Comparison of ENCODE assay signal across 8 cellular contexts in the genomic region with DNA sequence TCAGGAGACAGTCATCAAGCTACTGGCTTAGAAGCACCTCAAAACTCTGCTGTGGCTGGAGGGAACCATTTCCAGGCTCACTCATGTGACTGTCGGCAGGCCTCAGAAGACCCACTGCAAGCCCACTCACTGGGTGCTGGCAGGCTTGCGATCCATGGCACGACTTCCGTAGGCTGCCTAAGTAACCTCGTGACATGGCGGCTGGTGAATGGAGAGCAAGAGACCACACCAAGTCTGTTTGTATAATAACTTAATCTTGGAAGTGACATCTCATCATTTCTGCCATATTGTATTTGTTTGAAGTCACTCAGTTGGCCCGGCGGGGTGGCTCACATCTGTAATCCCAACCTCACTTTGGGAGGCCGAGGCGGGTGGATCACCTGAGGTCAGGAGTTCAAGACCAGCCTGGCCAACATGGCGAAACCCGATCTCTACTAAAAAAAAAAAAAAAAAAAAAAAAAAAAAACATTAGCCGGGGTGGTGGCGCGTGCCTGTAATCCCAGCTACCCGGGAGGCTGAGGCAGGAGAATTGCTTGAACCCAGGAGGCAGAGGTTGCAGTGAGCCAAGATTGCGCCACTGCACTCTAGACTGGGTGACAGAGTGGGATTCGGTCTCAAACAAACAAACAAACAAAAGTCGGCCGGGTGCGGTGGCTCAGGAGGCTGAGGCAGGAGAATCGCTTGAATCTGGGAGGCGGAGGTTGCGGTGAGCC. TPM values are rescaled to one million over a fixed set of nuclear protein-coding genes. Genes with fewer than 3 reads are reported as not detected.
DNase-seq lines count a peak whose midpoint lies in the region; ATAC-seq and TF ChIP-seq lines count a peak whose summit lies in the region.
"Not testable (repeated sequence)": the region's sequence is repeated elsewhere in the genome, so short reads cannot be mapped to it uniquely, and the experiment has no call there.
"Had no signal": no experiment of that assay in that cellular context is flagged by ENCODE, and none has a peak within 500 bp of the region (broad histone marks: within the 10 kb centered on the region; RNA-seq: fewer than 3 reads in every experiment).

No MANE protein-coding gene starts in this region.

- not testable (repeated sequence) for H3K27ac ChIP-seq in endodermal cell (ENCODE audit: low read depth, low read length); right atrium auricular region; mesenchymal stem cell (ENCODE audit: low read length, poor library complexity, severe bottlenecking)

- not testable (repeated sequence) for H3K27me3 Mint-ChIP-seq in activated naive CD8-positive, alpha-beta T cell treated with anti-CD3 and anti-CD28 coated beads, Interleukin-2, amount 10 ng/mL, durations not matched to agents 7 days and 5 days; endodermal cell (ENCODE audit: insufficient read depth); osteocyte (ENCODE audit: unreplicated experiment)

- H3K4me1 Mint-ChIP-seq in activated naive CD8-positive, alpha-beta T cell treated with anti-CD3 and anti-CD28 coated beads, Interleukin-2, amount 10 ng/mL, durations not matched to agents 7 days and 5 days; osteocyte (ENCODE audit: unreplicated experiment): not testable (repeated sequence)
- peaks cover 18% of the 10 kb centered on the region for H3K4me1 Mint-ChIP-seq in endodermal cell

- H3K9me3 ChIP-seq in endodermal cell (ENCODE audit: control insufficient read depth, low read length); right atrium auricular region; mesenchymal stem cell (ENCODE audit: control insufficient read depth, low read length): not testable (repeated sequence)

- not testable (repeated sequence) for H2AFZ ChIP-seq in mesenchymal stem cell (ENCODE audit: low read depth, low read length)

- not testable (repeated sequence) for H3K9ac ChIP-seq in endodermal cell (ENCODE audit: extremely low read depth, low read length, poor library complexity, severe bottlenecking); mesenchymal stem cell (ENCODE audit: low read length)

- H3K79me1 ChIP-seq in mesenchymal stem cell (replicated peaks; ENCODE audit: low read length, poor library complexity, severe bottlenecking), result not testable (repeated sequence)

- not testable (repeated sequence) for H3K4ac ChIP-seq in mesenchymal stem cell (ENCODE audit: low read depth in 1 of 2, low read length in 2 of 2)

- not testable (repeated sequence) for H3K23ac ChIP-seq in mesenchymal stem cell (ENCODE audit: low read length in 2 of 2)

- not testable (repeated sequence) for H3K4me1 ChIP-seq in endodermal cell (ENCODE audit: control insufficient read depth, insufficient read depth, low read length); right atrium auricular region; mesenchymal stem cell (ENCODE audit: control insufficient read depth, insufficient read depth, low read depth, low read length)

- not testable (repeated sequence) for H3K4me2 ChIP-seq in mesenchymal stem cell (ENCODE audit: low read length, poor library complexity, severe bottlenecking)

- not testable (repeated sequence) for H3K14ac ChIP-seq in mesenchymal stem cell (ENCODE audit: low read length in 2 of 2)

- H2AK5ac ChIP-seq in mesenchymal stem cell (ENCODE audit: low read length, severe bottlenecking), result not testable (repeated sequence)

- not testable (repeated sequence) for H3K4me3 Mint-ChIP-seq in activated naive CD8-positive, alpha-beta T cell treated with anti-CD3 and anti-CD28 coated beads, Interleukin-2, amount 10 ng/mL, durations not matched to agents 7 days and 5 days; endodermal cell; osteocyte (ENCODE audit: unreplicated experiment)

- not testable (repeated sequence) for H3K9me3 Mint-ChIP-seq in activated naive CD8-positive, alpha-beta T cell treated with anti-CD3 and anti-CD28 coated beads, Interleukin-2, amount 10 ng/mL, durations not matched to agents 7 days and 5 days; endodermal cell; osteocyte (ENCODE audit: unreplicated experiment)

- H3K4me3 ChIP-seq in endodermal cell (ENCODE audit: low read length); right atrium auricular region; mesenchymal stem cell (ENCODE audit: insufficient read depth in 1 of 2, low read depth in 1 of 2, low read length in 2 of 2): not testable (repeated sequence)

- not testable (repeated sequence) for H2BK12ac ChIP-seq in mesenchymal stem cell (ENCODE audit: low read length in 2 of 2)

- H3K36me3 Mint-ChIP-seq in activated naive CD8-positive, alpha-beta T cell treated with anti-CD3 and anti-CD28 coated beads, Interleukin-2, amount 10 ng/mL, durations not matched to agents 7 days and 5 days; endodermal cell (ENCODE audit: low read depth); osteocyte (ENCODE audit: unreplicated experiment): not testable (repeated sequence)

- POLR2A ChIA-PET in activated naive CD8-positive, alpha-beta T cell treated with anti-CD3 and anti-CD28 coated beads, Interleukin-2, amount 10 ng/mL, durations not matched to agents 7 days and 5 days (lab: Charles Lee), result not testable (repeated sequence)

- H3K27me3 ChIP-seq in endodermal cell (ENCODE audit: control insufficient read depth, insufficient read depth, low read length, poor library complexity, severe bottlenecking); right atrium auricular region; mesenchymal stem cell (ENCODE audit: control insufficient read depth in 1 of 2, insufficient read depth in 1 of 2, low read length in 2 of 2): not testable (repeated sequence)

- H2BK120ac ChIP-seq in mesenchymal stem cell (ENCODE audit: low read depth, low read length), result not testable (repeated sequence)

- not testable (repeated sequence) for H3K36me3 ChIP-seq in endodermal cell (ENCODE audit: control insufficient read depth, insufficient read depth, low read length); right atrium auricular region
- peaks cover 14 to 16% of the 10 kb centered on the region in 2 experiments for H3K36me3 ChIP-seq in mesenchymal stem cell (ENCODE audit: control insufficient read depth in 1 of 2, insufficient read depth in 2 of 2, low read depth in 1 of 2, low read length in 2 of 2)

- TF ChIP-seq CTCF in endodermal cell (conservative IDR thresholded peaks at IDR 0.05); right atrium auricular region (IDR thresholded peaks at IDR 0.05); osteocyte (IDR thresholded peaks at IDR 0.05): not testable (repeated sequence)

- not testable (repeated sequence) for H2BK5ac ChIP-seq in mesenchymal stem cell (ENCODE audit: low read depth, low read length, poor library complexity, severe bottlenecking)

- peak overlapping the region; percentile 13 for H4K91ac ChIP-seq in mesenchymal stem cell (ENCODE audit: low read length)

- H3K27ac Mint-ChIP-seq in activated naive CD8-positive, alpha-beta T cell treated with anti-CD3 and anti-CD28 coated beads, Interleukin-2, amount 10 ng/mL, durations not matched to agents 7 days and 5 days, result peak overlapping the region; percentile 12
- H3K27ac Mint-ChIP-seq in endodermal cell, result peak overlapping the region; percentile 18
- H3K27ac Mint-ChIP-seq in osteocyte (ENCODE audit: unreplicated experiment), result not testable (repeated sequence)

- not testable (repeated sequence) for ATAC-seq in activated naive CD8-positive, alpha-beta T cell treated with anti-CD3 and anti-CD28 coated beads, Interleukin-2, amount 10 ng/mL, durations not matched to agents 7 days and 5 days (ENCODE audit: low read depth)

- peak; percentile 6 for DNase-seq in activated CD4-positive, CD25-positive, alpha-beta regulatory T cell treated with anti-CD3 and anti-CD28 coated beads, Interleukin-2, amount 50 U/mL, for 72 hours
- DNase-seq in activated naive CD8-positive, alpha-beta T cell treated with anti-CD3 and anti-CD28 coated beads, Interleukin-2, amount 10 ng/mL, durations not matched to agents 7 days and 5 days; mesenchymal stem cell: not testable (repeated sequence)
- DNase-seq in endodermal cell (peak; percentile 46), right atrium auricular region (ENCODE audit: low spot score) (peak; percentile 34), osteocyte (ENCODE audit: extremely low spot score, unreplicated experiment) (peak; percentile 62)

- 91 to 96% methylated on average over 17 to 22 of the region's 24 CpGs for WGBS in endodermal cell (ENCODE audit: insufficient coverage in 1 of 2, insufficient read length in 1 of 2), 2 experiments
- 97% methylated on average over 23 of the region's 24 CpGs for WGBS in mesenchymal stem cell

- not testable (repeated sequence) for H4K8ac ChIP-seq in mesenchymal stem cell (ENCODE audit: low read length)

- not testable (repeated sequence) for H2BK15ac ChIP-seq in mesenchymal stem cell (ENCODE audit: low read depth, poor library complexity, severe bottlenecking)

- H3K18ac ChIP-seq in mesenchymal stem cell (ENCODE audit: low read depth in 1 of 2, low read length in 2 of 2), result not testable (repeated sequence)

RNA-seq across cellular contexts. Expression of gene PHOSPHO1, which starts 55.8 kb away (rescaled TPM):
- not detected for total RNA-seq in activated naive CD8-positive, alpha-beta T cell treated with anti-CD3 and anti-CD28 coated beads, Interleukin-2, amount 10 ng/mL, durations not matched to agents 7 days and 5 days
- total RNA-seq in endodermal cell (1 to 10 TPM in 1 of 2 donors, under 1 TPM in 1; 0.82 to 1.3 TPM), right atrium auricular region (1 to 10 TPM in 1 of 2 donors, under 1 TPM in 1; 0.56 to 2.2 TPM), osteocyte (not detected in 2 replicates)
- polyA plus RNA-seq in endodermal cell (2013, experiment 1 of 2), result 0.43 TPM
- 0.87 TPM for polyA plus RNA-seq in endodermal cell (2013, experiment 2 of 2)
- 0.77 TPM for polyA plus RNA-seq in mesenchymal stem cell (2013, experiment 1 of 2)
- polyA plus RNA-seq in mesenchymal stem cell (2013, experiment 2 of 2), result 0.81 TPM
- total RNA-seq: Calu3; CD4-positive, alpha-beta memory T cell had no signal
